10 cellular contexts compared by ENCODE assay signal in genomic region chr6:158808442-158808833, GRCh38. TPM values are rescaled to one million over a fixed set of nuclear protein-coding genes. Genes with fewer than 3 reads are reported as not detected.
DNase-seq lines count a peak whose midpoint lies in the region; ATAC-seq and TF ChIP-seq lines count a peak whose summit lies in the region.
"Had no signal": no experiment of that assay in that cellular context is flagged by ENCODE, and none has a peak within 500 bp of the region (broad histone marks: within the 10 kb centered on the region; RNA-seq: fewer than 3 reads in every experiment).

No MANE protein-coding gene starts in this region.

- peaks cover 48% of the 10 kb centered on the region for H3K4me1 ChIP-seq in cardiac muscle cell (ENCODE audit: low read depth)
- H3K4me1 ChIP-seq in OCI-LY1 (ENCODE audit: insufficient read depth, low read length, severe bottlenecking) = peaks cover 100% of the 10 kb centered on the region
- peaks cover 2 to 13% of the 10 kb centered on the region in 2 donors for H3K4me1 ChIP-seq in esophagus (ENCODE audit: control insufficient read depth in 2 of 2, insufficient read depth in 2 of 2, low read length in 1 of 2)
- peaks cover 56 to 80% of the 10 kb centered on the region in 2 donors for H3K4me1 ChIP-seq in thyroid gland

- H4K20me1 ChIP-seq in OCI-LY1 (ENCODE audit: insufficient read depth, low read length) = no peaks in the 10 kb centered on the region

- no peaks in the 10 kb centered on the region for H3K27me3 ChIP-seq in cardiac muscle cell
- no peaks in the 10 kb centered on the region for H3K27me3 ChIP-seq in OCI-LY1 (ENCODE audit: insufficient read depth, low read length)
- no peaks in the 10 kb centered on the region for H3K27me3 ChIP-seq in esophagus (ENCODE audit: control insufficient read depth in 1 of 2, insufficient read depth in 2 of 2, low read length in 2 of 2)
- no peaks in the 10 kb centered on the region for H3K27me3 ChIP-seq in thyroid gland
- no peaks in the 10 kb centered on the region for H3K27me3 ChIP-seq in brain microvascular endothelial cell (replicated peaks)

- H3K9ac ChIP-seq in OCI-LY1 (ENCODE audit: low read length) = peak overlapping the region; percentile 54

- H3K9me3 ChIP-seq in cardiac muscle cell (ENCODE audit: low read depth) = no peaks in the 10 kb centered on the region
- no peaks in the 10 kb centered on the region for H3K9me3 ChIP-seq in OCI-LY1 (ENCODE audit: low read length)
- no peaks in the 10 kb centered on the region for H3K9me3 ChIP-seq in esophagus (ENCODE audit: control insufficient read depth in 2 of 2, insufficient read depth in 1 of 2, low read depth in 1 of 2, low read length in 1 of 2)
- H3K9me3 ChIP-seq in thyroid gland = no peaks in the 10 kb centered on the region

- in situ Hi-C loops in brain microvascular endothelial cell (cut with HindIII; ENCODE audit: low pct_ligation_motif_present, low sequenced_read_pairs) = no loop called here

- peaks cover 83% of the 10 kb centered on the region for H3K79me2 ChIP-seq in OCI-LY1 (ENCODE audit: insufficient read depth, low read length)

- H3K36me3 ChIP-seq in cardiac muscle cell (no peaks in the 10 kb centered on the region), OCI-LY1 (ENCODE audit: insufficient read depth, low read length) (peaks cover 70% of the 10 kb centered on the region; the same call in 1 of the 2 replicates), esophagus (ENCODE audit: control insufficient read depth in 2 of 2, insufficient read depth in 2 of 2, low read length in 1 of 2) (no peaks in the 10 kb centered on the region), thyroid gland (no peaks in the 10 kb centered on the region), brain microvascular endothelial cell (replicated peaks) (no peaks in the 10 kb centered on the region)

- H2AFZ ChIP-seq in OCI-LY1 (ENCODE audit: low read length) = no peak overlapping the region

- intact Hi-C loops in Right ventricle myocardium inferior (cut with DNase I) (no loop called here), thyroid gland (cut with DNase I) (no loop called here)

- TF ChIP-seq CTCF in cardiac muscle cell (IDR thresholded peaks at IDR 0.05; ENCODE audit: low read depth, low read length) = no peak
- TF ChIP-seq CTCF in OCI-LY1 (IDR thresholded peaks at IDR 0.05; ENCODE audit: low read length) = no peak
- TF ChIP-seq CTCF in thyroid gland (IDR thresholded peaks at IDR 0.05) = no peak
- TF ChIP-seq CTCF in brain microvascular endothelial cell (IDR thresholded peaks at IDR 0.05; ENCODE audit: low read depth, low read length, missing control alignments) = no peak

- DNase-seq in cardiac muscle cell (ENCODE audit: low read depth in 1 of 2, low spot score in 1 of 2) (no peak), Right ventricle myocardium inferior (ENCODE audit: missing footprints) (no peak), thyroid gland (peak; percentile 53 to 59), T-helper 9 cell (no peak), brain microvascular endothelial cell (no peak)
- DNase-seq: nucleus accumbens, SW 1271 had no signal

- H3K4me3 ChIP-seq in cardiac muscle cell (no peak overlapping the region), OCI-LY1 (ENCODE audit: low read depth, low read length, poor library complexity, severe bottlenecking) (peak overlapping the region; percentile 49), esophagus (ENCODE audit: low read depth in 1 of 2, low read length in 2 of 2) (no peak overlapping the region), thyroid gland (replicated peaks in 1 of 3) (no peak overlapping the region), brain microvascular endothelial cell (ENCODE audit: low read depth, low read length) (no peak overlapping the region)

- H3K27ac ChIP-seq in cardiac muscle cell (peak overlapping the region; percentile 24), OCI-LY1 (ENCODE audit: low read depth, low read length, poor library complexity, severe bottlenecking) (peak overlapping the region; percentile 97), esophagus (ENCODE audit: low read depth in 2 of 2, low read length in 1 of 2) (peak overlapping the region; percentile 5 to 71), thyroid gland (peak overlapping the region; percentile 69 to 82 (median 77)), brain microvascular endothelial cell (no peak overlapping the region)

- H3K9me2 ChIP-seq in OCI-LY1 (ENCODE audit: low read depth, low read length) = no peaks in the 10 kb centered on the region

- WGBS in esophagus, 2 donors = 57 to 59% methylated on average over 6 of the region's 6 CpGs
- 65 to 67% methylated on average over 6 of the region's 6 CpGs for WGBS in thyroid gland, 2 donors

- ATAC-seq in Right ventricle myocardium inferior = no peak
- ATAC-seq in HG02588 (IDR thresholded peaks at IDR 0.05; ENCODE audit: unreplicated experiment) = no peak

- H3K4me2 ChIP-seq in OCI-LY1 (ENCODE audit: low read length) = peak overlapping the region; percentile 98

- no peak for TF ChIP-seq POLR2A in thyroid gland (IDR thresholded peaks at IDR 0.05)

- peaks cover 23% of the 10 kb centered on the region for H3F3A ChIP-seq in OCI-LY1 (ENCODE audit: insufficient read depth, low read length)

RNA-seq across cellular contexts. Expression of gene EZR, which starts 10.7 kb away (rescaled TPM):
- total RNA-seq in cardiac muscle cell = 356 and 401 TPM in 2 replicates
- polyA plus RNA-seq in cardiac muscle cell = 375 and 448 TPM in 2 replicates
- 203 TPM for total RNA-seq in Right ventricle myocardium inferior
- 100 to 1,000 TPM; 211 to 257 TPM for polyA plus RNA-seq in esophagus
- total RNA-seq in thyroid gland = 100 to 1,000 TPM; 221 to 412 (median 339) TPM

Comparison
In these comparisons a context has a peak if more than half of its experiments do, and no peak if none do; other contexts are left out.
1. DNase-seq: peak in thyroid gland (2 of 2); none in cardiac muscle cell (0 of 2), Right ventricle myocardium inferior (single experiment), T-helper 9 cell (single experiment) and brain microvascular endothelial cell (single experiment).